Comparison of ENCODE assay signal across 24 cellular contexts in the genomic region with DNA sequence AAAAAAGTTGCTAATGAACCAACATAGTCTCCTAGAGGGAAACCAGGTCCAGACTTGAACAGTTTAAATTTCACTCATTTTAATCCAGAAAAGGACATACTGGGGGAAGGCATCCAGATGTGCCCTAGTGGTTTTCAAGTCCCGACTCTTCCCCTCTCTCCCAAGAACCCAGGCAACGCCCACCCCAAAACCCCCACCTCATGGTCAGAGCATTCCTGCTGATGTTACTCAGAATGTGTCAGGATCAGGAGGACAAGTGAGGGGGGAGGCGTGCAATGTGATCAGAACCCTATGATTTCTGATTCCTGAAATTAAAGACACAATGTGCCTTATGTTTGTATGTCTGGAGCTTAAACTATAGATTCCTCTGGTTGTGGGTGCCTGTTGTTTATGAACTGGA. TPM values are rescaled to one million over a fixed set of nuclear protein-coding genes. Genes with fewer than 3 reads are reported as not detected.
DNase-seq lines count a peak whose midpoint lies in the region; ATAC-seq, FAIRE-seq and TF ChIP-seq lines count a peak whose summit lies in the region.
"Had no signal": no experiment of that assay in that cellular context is flagged by ENCODE, and none has a peak within 500 bp of the region (broad histone marks: within the 10 kb centered on the region; RNA-seq: fewer than 3 reads in every experiment).

No MANE protein-coding gene starts in this region.

- no peak overlapping the region for H2AFZ ChIP-seq in ACC112 (ENCODE audit: low read length, unreplicated experiment)

- H3K9me3 ChIP-seq in transverse colon = no peaks in the 10 kb centered on the region
- H3K9me3 ChIP-seq: A549, body of pancreas, neutrophil, thoracic aorta had no signal

- H3K36me3 ChIP-seq in ACC112 (ENCODE audit: insufficient read depth, low read length) (peaks cover 14% of the 10 kb centered on the region), bronchial epithelial cell (ENCODE audit: control insufficient read depth, insufficient read depth, low read length) (peaks cover 3% of the 10 kb centered on the region), kidney epithelial cell (ENCODE audit: control insufficient read depth, insufficient read depth, low read length) (no peaks in the 10 kb centered on the region), transverse colon (peaks cover 0 to 31% (median 13%) of the 10 kb centered on the region in 4 donors)

- H3K27ac ChIP-seq in ACC112 (ENCODE audit: low read depth, low read length) (peak overlapping the region; percentile 30; the same call in 1 of the 2 replicates), transverse colon (peak overlapping the region in 1 of 4 donors; percentile 45)
- H3K27ac ChIP-seq: A549, body of pancreas, neutrophil, thoracic aorta had no signal

- no peak for ATAC-seq in HG03520 (IDR thresholded peaks at IDR 0.05; ENCODE audit: unreplicated experiment)
- no peak for ATAC-seq in GM21723 (IDR thresholded peaks at IDR 0.05; ENCODE audit: unreplicated experiment)
- no peak for ATAC-seq in GM19455 (IDR thresholded peaks at IDR 0.05; ENCODE audit: unreplicated experiment)
- ATAC-seq: A549, body of pancreas, right cardiac atrium had no signal

- TF ChIP-seq CTCF in bronchial epithelial cell (IDR thresholded peaks at IDR 0.05; ENCODE audit: insufficient read depth, low read length, severe bottlenecking) (no peak), kidney epithelial cell (IDR thresholded peaks at IDR 0.05; ENCODE audit: insufficient read depth, low read length, poor library complexity, severe bottlenecking) (no peak), transverse colon (IDR thresholded peaks at IDR 0.05) (no peak)

- TF ChIP-seq EP300 in transverse colon (IDR thresholded peaks at IDR 0.05; ENCODE audit: low read depth) = no peak

- H3K79me2 ChIP-seq in ACC112 (ENCODE audit: control insufficient read depth, insufficient read depth, low read length, unreplicated experiment) = no peaks in the 10 kb centered on the region

- H3K4me3 ChIP-seq in ACC112 (ENCODE audit: low read depth, low read length) (no peak overlapping the region), bronchial epithelial cell (ENCODE audit: low read depth, low read length) (no peak overlapping the region), kidney epithelial cell (ENCODE audit: low read depth, low read length) (no peak overlapping the region), transverse colon (no peak overlapping the region)
- H3K4me3 ChIP-seq: A549, body of pancreas, dorsolateral prefrontal cortex, thoracic aorta had no signal

- 47 to 69% methylated on average over 3 of the region's 3 CpGs for WGBS in transverse colon (ENCODE audit: low coverage in 1 of 2), 2 donors

- in situ Hi-C loops in transverse colon (cut with MboI; ENCODE audit: low pct_ligation_motif_present in 1 of 4, low pct_unique_long_range_greater_than_20kb in 1 of 4, low sequenced_read_pairs in 3 of 4) = loop anchor here in 1 of 4 donors (25.0 kb wide), 1 partner anchor 172 kb away; a partner anchor contains a TSS

- H3K4me1 ChIP-seq in ACC112 (ENCODE audit: control insufficient read depth, insufficient read depth, low read length, unreplicated experiment) (peaks cover 34% of the 10 kb centered on the region), transverse colon (peaks cover 0 to 51% (median 12%) of the 10 kb centered on the region in 4 donors)
- H3K4me1 ChIP-seq: A549 had no signal

- TF ChIP-seq POLR2A in transverse colon (IDR thresholded peaks at IDR 0.05) = no peak

- DNase-seq in HS-27A (ENCODE audit: low read depth) (peak; percentile 30), bronchial epithelial cell (ENCODE audit: low read depth) (peak; percentile 91), kidney epithelial cell (ENCODE audit: low read depth) (peak; percentile 21), transverse colon (no peak)
- DNase-seq: activated CD4-positive, alpha-beta T cell treated with anti-CD3 and anti-CD28 coated beads for 48 hours; activated naive CD4-positive, alpha-beta T cell treated with anti-CD3 and anti-CD28 coated beads for 36 hours; body of pancreas; dorsolateral prefrontal cortex; Kasumi-1; mesendoderm; NCI-H1694; NCI-H446 treated with DMSO at 0.1 percent for 48 hours; right cardiac atrium; stimulated activated CD4-positive, alpha-beta T cell treated with anti-CD3 and anti-CD28 coated beads, Interleukin-2, amount 100 ng/mL, for 24 hours; T-helper 9 cell had no signal

- intact Hi-C loops in transverse colon (cut with DNase I; ENCODE audit: low total_unique reads) = no loop called here

- FAIRE-seq in bronchial epithelial cell (lab: Jason Lieb, UNC) = no peak
- FAIRE-seq: A549, frontal cortex, GM12891 had no signal

- H3K27me3 ChIP-seq in ACC112 (ENCODE audit: insufficient read depth, low read length) (no peaks in the 10 kb centered on the region), bronchial epithelial cell (ENCODE audit: control insufficient read depth, insufficient read depth, low read length) (no peaks in the 10 kb centered on the region), kidney epithelial cell (ENCODE audit: control insufficient read depth, insufficient read depth, low read length) (no peaks in the 10 kb centered on the region), transverse colon (no peaks in the 10 kb centered on the region)
- H3K27me3 ChIP-seq: body of pancreas, dorsolateral prefrontal cortex, neutrophil had no signal

RNA-seq across cellular contexts. Expression of a gene that starts 1.6 kb away (rescaled TPM):
- total RNA-seq in bronchial epithelial cell = 2.4 and 3.1 TPM in 2 replicates
- total RNA-seq in kidney epithelial cell = 4.0 and 5.2 TPM in 2 replicates
- 10 to 100 TPM; 13.3 to 53.2 (median 35.8) TPM for total RNA-seq in transverse colon

RNA-seq across cellular contexts. Expression of a gene that starts 44.1 kb away (rescaled TPM):
- total RNA-seq in bronchial epithelial cell (0.53 and 5.4 TPM in 2 replicates), kidney epithelial cell (9.0 and 12.2 TPM in 2 replicates), transverse colon (100 to 1,000 TPM; 235 to 454 (median 330) TPM)

Comparison
In these comparisons a context has a peak if more than half of its experiments do, and no peak if none do; other contexts are left out.
1. RNA of a gene that starts 44.1 kb away (total RNA-seq): 235 to 454 TPM in transverse colon; 9.0 to 12.2 TPM in kidney epithelial cell and 0.53 to 5.4 TPM in bronchial epithelial cell; every median in the first group is over 10 times any median in the second.